ENCODE assay signal across 17 cellular contexts in the genomic region with DNA sequence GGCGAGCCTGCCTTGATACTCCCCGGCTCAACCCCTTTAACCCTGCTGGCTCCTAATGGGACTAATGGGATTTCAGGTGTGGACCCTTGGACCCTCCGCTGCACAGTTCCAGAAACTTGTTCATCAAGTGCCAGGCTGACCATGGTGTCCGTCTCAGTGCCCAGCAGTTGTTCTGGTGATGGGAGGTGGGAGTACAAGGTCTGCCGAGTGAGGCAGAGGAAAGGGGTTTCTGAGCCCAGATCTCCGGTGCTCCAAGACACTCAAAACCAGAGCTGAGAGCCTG. TPM values are rescaled to one million over a fixed set of nuclear protein-coding genes. Genes with fewer than 3 reads are reported as not detected.
DNase-seq lines count a peak whose midpoint lies in the region; ATAC-seq and TF ChIP-seq lines count a peak whose summit lies in the region.
"Had no signal": no experiment of that assay in that cellular context is flagged by ENCODE, and none has a peak within 500 bp of the region (broad histone marks: within the 10 kb centered on the region; RNA-seq: fewer than 3 reads in every experiment).

No MANE protein-coding gene starts in this region.

- no peak for TF ChIP-seq EP300 in ovary (IDR thresholded peaks at IDR 0.05)

- ATAC-seq in left ventricle myocardium superior (no peak), HG03565 (IDR thresholded peaks at IDR 0.05; ENCODE audit: unreplicated experiment) (no peak), GM18498 (IDR thresholded peaks at IDR 0.05; ENCODE audit: unreplicated experiment) (no peak)

- DNase-seq in left ventricle myocardium superior (peak; percentile 28), left ventricle myocardium inferior (no peak), endodermal cell (no peak), ovary (peak in 4 of 5 donors; percentile 16 to 28 (median 17)), NCI-H82 treated with DMSO at 0.1 percent for 48 hours (lab: John Stamatoyannopoulos, UW; ENCODE audit: unreplicated experiment) (no peak), HuH-7 (ENCODE audit: low spot score) (no peak)
- DNase-seq: 8988T, DMS 273 treated with DMSO at 0.1 percent for 48 hours, GDM1, GOT3, KBM-7, NCI-H1417 treated with DMSO at 0.1 percent for 48 hours, NCI-H2029, NCI-H2171, NCI-H510A had no signal

- peaks cover 17% of the 10 kb centered on the region for H3K4me1 Mint-ChIP-seq in endodermal cell

- H3K4me3 ChIP-seq in left ventricle myocardium inferior: no peak overlapping the region
- H3K4me3 ChIP-seq in endodermal cell (ENCODE audit: low read length): no peak overlapping the region
- no peak overlapping the region for H3K4me3 ChIP-seq in ovary

- WGBS in endodermal cell (ENCODE audit: insufficient coverage in 1 of 2, insufficient read length in 1 of 2), 2 experiments: 93 to 100% methylated on average over 3 to 6 of the region's 6 CpGs
- WGBS in ovary, 3 donors: 79 to 86% (median 84%) methylated on average over 6 of the region's 6 CpGs

- intact Hi-C loops in left ventricle myocardium superior (cut with micrococcal nuclease): no loop called here
- intact Hi-C loops in left ventricle myocardium inferior (cut with micrococcal nuclease): no loop called here
- intact Hi-C loops in ovary (cut with DNase I): no loop called here

- no peak overlapping the region for H3K27ac ChIP-seq in left ventricle myocardium inferior (replicated peaks)
- peak overlapping the region; percentile 29 for H3K27ac ChIP-seq in endodermal cell (ENCODE audit: low read depth, low read length)
- H3K27ac ChIP-seq in ovary: no peak overlapping the region

- no peak overlapping the region for H3K4me3 Mint-ChIP-seq in endodermal cell

- H3K9me3 Mint-ChIP-seq in endodermal cell: no peaks in the 10 kb centered on the region

- no peaks in the 10 kb centered on the region for H3K27me3 Mint-ChIP-seq in endodermal cell (ENCODE audit: insufficient read depth)

- H3K9me3 ChIP-seq in left ventricle myocardium inferior (replicated peaks) (no peaks in the 10 kb centered on the region), endodermal cell (ENCODE audit: control insufficient read depth, low read length) (no peaks in the 10 kb centered on the region), ovary (no peaks in the 10 kb centered on the region)

- no peak overlapping the region for H3K27ac Mint-ChIP-seq in endodermal cell

- no peak for TF ChIP-seq POLR2A in ovary (IDR thresholded peaks at IDR 0.05)

- H3K4me1 ChIP-seq in left ventricle myocardium inferior (peaks cover 81% of the 10 kb centered on the region), endodermal cell (ENCODE audit: control insufficient read depth, insufficient read depth, low read length) (peaks cover 5% of the 10 kb centered on the region), ovary (ENCODE audit: insufficient read depth) (peaks cover 15% of the 10 kb centered on the region)

- TF ChIP-seq CTCF in left ventricle myocardium inferior (IDR thresholded peaks at IDR 0.05; ENCODE audit: borderline replicate concordance) (no peak), endodermal cell (conservative IDR thresholded peaks at IDR 0.05) (no peak), ovary (IDR thresholded peaks at IDR 0.05) (no peak)

- peaks cover 4% of the 10 kb centered on the region for H3K36me3 Mint-ChIP-seq in endodermal cell (ENCODE audit: low read depth)

- H3K9ac ChIP-seq in endodermal cell (ENCODE audit: extremely low read depth, low read length, poor library complexity, severe bottlenecking): no peak overlapping the region

- H3K27me3 ChIP-seq in left ventricle myocardium inferior (ENCODE audit: low read depth) (no peaks in the 10 kb centered on the region), endodermal cell (ENCODE audit: control insufficient read depth, insufficient read depth, low read length, poor library complexity, severe bottlenecking) (no peaks in the 10 kb centered on the region), ovary (no peaks in the 10 kb centered on the region)

- H3K36me3 ChIP-seq in left ventricle myocardium inferior (no peaks in the 10 kb centered on the region), endodermal cell (ENCODE audit: control insufficient read depth, insufficient read depth, low read length) (no peaks in the 10 kb centered on the region), ovary (no peaks in the 10 kb centered on the region)

RNA-seq across cellular contexts. Expression of gene ST3GAL4, which starts 28.5 kb away (rescaled TPM):
- 45.4 TPM for total RNA-seq in left ventricle myocardium superior
- 61.7 TPM for total RNA-seq in left ventricle myocardium inferior
- total RNA-seq in endodermal cell: 10 to 100 TPM; 16.5 to 21.5 TPM
- 15.6 TPM for polyA plus RNA-seq in endodermal cell (2013, experiment 1 of 2)
- 13.3 TPM for polyA plus RNA-seq in endodermal cell (2013, experiment 2 of 2)
- total RNA-seq in ovary: 100 to 1,000 TPM in 4 of 7 donors, 10 to 100 TPM in 3; 75.8 to 300 (median 135) TPM
- polyA plus RNA-seq in ovary: 100 to 1,000 TPM; 117 to 120 TPM

Comparison
In these comparisons a context has a peak if more than half of its experiments do, and no peak if none do; other contexts are left out.
1. DNase-seq: peak in left ventricle myocardium superior (single experiment) and ovary (4 of 5); none in left ventricle myocardium inferior (single experiment), endodermal cell (single experiment), NCI-H82 treated with DMSO at 0.1 percent for 48 hours (single experiment) and HuH-7 (single experiment).